In genomic region chr10:123395906-123396305, GRCh38 we compare ENCODE assay signal across 34 cellular contexts.
"Had no signal": no experiment of that assay in that cellular context is flagged by ENCODE, and none has a peak within 500 bp of the region (broad histone marks: within the 10 kb centered on the region; RNA-seq: fewer than 3 reads in every experiment).

No MANE protein-coding gene starts in this region.

- H3K27me3 ChIP-seq: brain microvascular endothelial cell had no signal

- H3K36me3 ChIP-seq: brain microvascular endothelial cell had no signal

- FAIRE-seq: colon had no signal

- ATAC-seq: activated CD8-positive, alpha-beta T cell treated with anti-CD3 and anti-CD28 coated beads for 36 hours; activated T-cell treated with anti-CD3 and anti-CD28 coated beads, Interleukin-2, amount 50 U/mL, for 72 hours; activated T-helper 17 cell treated with anti-CD3 and anti-CD28 coated beads, Interleukin-2, amount 50 U/mL, for 72 hours had no signal

- DNase-seq: activated B cell treated with CpG ODN at 0.5 μM for 24 hours; activated CD4-positive, alpha-beta T cell treated with anti-CD3 and anti-CD28 coated beads for 48 hours; activated CD4-positive, alpha-beta T cell treated with anti-CD3 and anti-CD28 coated beads, Interleukin-2, amount 50 U/mL, for 4 hours; activated CD4-positive, CD25-positive, alpha-beta regulatory T cell treated with anti-CD3 and anti-CD28 coated beads, Interleukin-2, amount 50 U/mL, for 72 hours; activated CD8-positive, alpha-beta T cell treated with anti-CD3 and anti-CD28 coated beads for 36 hours; activated effector memory CD4-positive, alpha-beta T cell treated with anti-CD3 and anti-CD28 coated beads, Interleukin-2, amount 50 U/mL, for 16 hours; activated naive CD4-positive, alpha-beta T cell; activated naive CD4-positive, alpha-beta T cell treated with anti-CD3 and anti-CD28 coated beads, Interleukin-2, amount 50 U/mL, for 16 hours; activated naive CD8-positive, alpha-beta T cell treated with anti-CD3 and anti-CD28 coated beads for 36 hours; activated T-cell treated with anti-CD3 and anti-CD28 coated beads, Interleukin-2, amount 50 U/mL, for 1 hour; activated T-cell treated with anti-CD3 and anti-CD28 coated beads, Interleukin-2, amount 50 U/mL, for 72 hours; amniotic stem cell; aorta; brain microvascular endothelial cell; central memory CD4-positive, alpha-beta T cell; NCI-H1092 treated with DMSO at 0.1 percent for 48 hours; NCI-H1417; NCI-H1694; NCI-H1930; NCI-H2081 treated with DMSO at 0.1 percent for 48 hours; NCI-H226; NCI-H446 treated with DMSO at 0.1 percent for 48 hours; NCI-H524; NCI-H69; NCI-H82; NK-92 treated with Interleukin-12 subunit alpha and Interleukin-12 subunit beta, amount 100 ng/mL, for 24 hours; Right ventricle myocardium superior; SW 1271; T-helper 1 cell; T-helper 2 cell; T-helper 9 cell had no signal

- H3K27ac ChIP-seq: brain microvascular endothelial cell, VCaP had no signal
